ENCODE assay signal across 9 cellular contexts in the genomic region with DNA sequence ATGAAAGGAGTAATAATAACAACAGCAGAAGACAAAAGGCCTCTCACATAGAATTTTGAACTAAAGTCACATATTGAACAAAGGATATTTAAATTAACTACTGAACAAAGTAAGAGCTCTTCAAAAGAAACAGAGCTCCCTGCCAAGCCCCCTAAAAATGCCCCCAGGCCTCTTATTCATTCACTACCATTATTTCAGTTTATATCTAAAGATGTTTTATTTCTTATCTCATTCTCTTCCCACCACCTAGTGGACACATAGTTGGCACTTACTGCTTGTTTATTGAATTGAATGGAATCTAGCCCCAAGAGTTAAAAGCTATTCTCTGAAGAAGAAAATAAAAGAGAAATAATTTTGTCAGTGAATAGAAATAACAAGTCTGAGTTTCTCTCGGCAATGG. TPM values are rescaled to one million over a fixed set of nuclear protein-coding genes. Genes with fewer than 3 reads are reported as not detected.
DNase-seq lines count a peak whose midpoint lies in the region; ATAC-seq, FAIRE-seq and TF ChIP-seq lines count a peak whose summit lies in the region.
"Had no signal": no experiment of that assay in that cellular context is flagged by ENCODE, and none has a peak within 500 bp of the region (broad histone marks: within the 10 kb centered on the region; RNA-seq: fewer than 3 reads in every experiment).

No MANE protein-coding gene starts in this region.

- no peaks in the 10 kb centered on the region for H3K9me3 Mint-ChIP-seq in naive B cell
- H3K9me3 Mint-ChIP-seq: T-helper 1 cell treated with Interleukin-12 subunit alpha and Interleukin-12 subunit beta and Interleukin-4 antibody, amounts not matched to agents 30 μg/mL and 1 μg/mL, for 36 hours had no signal

- H3K4me3 ChIP-seq in AG10803 (ENCODE audit: low read length) (no peak overlapping the region), HAP-1 (no peak overlapping the region), astrocyte of the spinal cord (ENCODE audit: low read depth, low read length) (no peak overlapping the region), pancreas (no peak overlapping the region)

- H3K4me1 ChIP-seq in HAP-1 (peaks cover 72% of the 10 kb centered on the region), pancreas (peaks cover 4 to 7% (median 5%) of the 10 kb centered on the region in 3 donors)

- H3K9me3 ChIP-seq in HAP-1 (no peaks in the 10 kb centered on the region), pancreas (no peaks in the 10 kb centered on the region)

- intact Hi-C loops in pancreas (cut with DNase I): no loop called here

- H3K27me3 Mint-ChIP-seq in naive B cell: no peaks in the 10 kb centered on the region

- H3K4me1 Mint-ChIP-seq in naive B cell: peaks cover 30 to 47% (median 36%) of the 10 kb centered on the region in 3 donors

- peak; percentile 34 for TF ChIP-seq CTCF in AG10803 (conservative IDR thresholded peaks at IDR 0.05; ENCODE audit: low read length)
- TF ChIP-seq CTCF in astrocyte of the spinal cord (IDR thresholded peaks at IDR 0.05; ENCODE audit: low read depth, low read length): peak; percentile 37
- no peak for TF ChIP-seq CTCF in pancreas (IDR thresholded peaks at IDR 0.05)

- H3K36me3 ChIP-seq in HAP-1 (replicated peaks) (no peaks in the 10 kb centered on the region), pancreas (no peaks in the 10 kb centered on the region)

- 76 to 80% methylated on average over 1 of the region's 1 CpG for WGBS in pancreas, 2 donors

- no peaks in the 10 kb centered on the region for H3K36me3 Mint-ChIP-seq in naive B cell

- in situ Hi-C loops in HAP-1 (cut with MboI; ENCODE audit: low sequenced_read_pairs): no loop called here
- in situ Hi-C loops in astrocyte of the spinal cord (cut with HindIII; ENCODE audit: low sequenced_read_pairs): no loop called here

- ATAC-seq in naive B cell (ENCODE audit: low read depth in 2 of 2) (no peak), pancreas (no peak), GM18520 (IDR thresholded peaks at IDR 0.05; ENCODE audit: unreplicated experiment) (no peak)

- H3K4me3 Mint-ChIP-seq in naive B cell: no peak overlapping the region
- H3K4me3 Mint-ChIP-seq: T-helper 1 cell treated with Interleukin-12 subunit alpha and Interleukin-12 subunit beta and Interleukin-4 antibody, amounts not matched to agents 30 μg/mL and 1 μg/mL, for 36 hours had no signal

- peak overlapping the region; percentile 46 to 91 (median 62) for H3K27ac Mint-ChIP-seq in naive B cell
- H3K27ac Mint-ChIP-seq: T-helper 1 cell treated with Interleukin-12 subunit alpha and Interleukin-12 subunit beta and Interleukin-4 antibody, amounts not matched to agents 30 μg/mL and 1 μg/mL, for 36 hours had no signal

- no peak for DNase-seq in AG10803 (ENCODE audit: low read depth)
- peak; percentile 84 to 99 for DNase-seq in HAP-1 (ENCODE audit: low spot score in 2 of 2)
- no peak for DNase-seq in astrocyte of the spinal cord (ENCODE audit: low read depth, low spot score)
- no peak for DNase-seq in naive B cell
- no peak for DNase-seq in pancreas
- DNase-seq in NCI-H1048 (lab: John Stamatoyannopoulos, UW): no peak
- DNase-seq in germinal center (ENCODE audit: low spot score): no peak

- FAIRE-seq in pancreas (lab: Jason Lieb, UNC): no peak

- no peaks in the 10 kb centered on the region for H3K27me3 ChIP-seq in HAP-1 (ENCODE audit: low read depth)
- H3K27me3 ChIP-seq in pancreas: no peaks in the 10 kb centered on the region

- no peak overlapping the region for H3K27ac ChIP-seq in pancreas

RNA-seq across cellular contexts. Expression of gene VCL, which starts 37.4 kb away (rescaled TPM):
- 10 to 100 TPM; 17.1 to 27.6 (median 25.2) TPM for polyA plus RNA-seq in naive B cell (ENCODE audit: low read depth in 6 of 6)
- 10 to 100 TPM; 24.9 to 51.7 (median 32.1) TPM for total RNA-seq in pancreas
- polyA plus RNA-seq in pancreas: 10 to 100 TPM in 1 of 2 donors, 1 to 10 TPM in 1; 8.6 to 13.3 TPM

Comparison
In these comparisons a context has a peak if more than half of its experiments do, and no peak if none do; other contexts are left out.
1. DNase-seq: peak in HAP-1 (2 of 2); none in AG10803 (single experiment), astrocyte of the spinal cord (single experiment), naive B cell (single experiment), pancreas (0 of 6), NCI-H1048 (single experiment) and germinal center (single experiment).
2. CTCF ChIP-seq: peak in AG10803 (single experiment) and astrocyte of the spinal cord (single experiment); none in pancreas (0 of 4).